Comparison of ENCODE assay signal across 26 cellular contexts in the genomic region with DNA sequence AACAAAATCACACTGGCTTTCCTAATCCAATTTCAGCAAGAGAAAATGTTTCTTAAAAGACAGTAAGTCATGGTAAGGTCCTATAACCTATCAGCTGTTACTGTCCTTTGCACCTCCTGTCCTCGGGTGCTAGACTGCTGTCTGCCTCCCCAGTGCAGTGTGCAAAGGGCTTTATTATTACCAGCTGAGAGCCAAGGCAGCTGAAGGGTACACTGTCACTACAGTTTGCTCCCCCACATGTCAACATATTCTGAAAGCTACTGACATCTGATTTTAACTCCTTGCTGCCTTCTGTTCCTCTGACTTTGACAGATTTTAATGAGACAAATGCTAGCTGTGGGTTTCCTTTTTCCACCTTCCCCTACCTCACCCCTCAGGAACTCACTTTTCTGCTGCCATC.
DNase-seq lines count a peak whose midpoint lies in the region; ATAC-seq and TF ChIP-seq lines count a peak whose summit lies in the region.
"Had no signal": no experiment of that assay in that cellular context is flagged by ENCODE, and none has a peak within 500 bp of the region (broad histone marks: within the 10 kb centered on the region; RNA-seq: fewer than 3 reads in every experiment).

No MANE protein-coding gene starts in this region.

- no peaks in the 10 kb centered on the region for H3K4me1 Mint-ChIP-seq in H9
- peaks cover 7 to 22% (median 12%) of the 10 kb centered on the region in 4 donors for H3K4me1 Mint-ChIP-seq in CD4-positive, alpha-beta memory T cell

- no peaks in the 10 kb centered on the region for H3K36me3 ChIP-seq in Loucy (ENCODE audit: insufficient read depth, low read length)
- no peaks in the 10 kb centered on the region for H3K36me3 ChIP-seq in hepatocyte (replicated peaks; ENCODE audit: insufficient read depth, low read depth)
- no peaks in the 10 kb centered on the region for H3K36me3 ChIP-seq in neural cell (ENCODE audit: insufficient read depth, low read length)
- H3K36me3 ChIP-seq in effector memory CD4-positive, alpha-beta T cell (ENCODE audit: control insufficient read depth, insufficient read depth, low read length), result no peaks in the 10 kb centered on the region
- H3K36me3 ChIP-seq in CD4-positive, alpha-beta memory T cell (ENCODE audit: insufficient read depth, low read length), result no peaks in the 10 kb centered on the region
- H3K36me3 ChIP-seq: SJCRH30 had no signal

- H3K36me3 Mint-ChIP-seq in H9 (ENCODE audit: insufficient read depth in 1 of 3, low read depth in 3 of 3), result peaks cover 0 to 5% (median 0%) of the 10 kb centered on the region in 3 experiments; a peak in 2 of 7 replicates
- H3K36me3 Mint-ChIP-seq in CD4-positive, alpha-beta memory T cell, result no peaks in the 10 kb centered on the region
- H3K36me3 Mint-ChIP-seq: CD8-positive, alpha-beta T cell had no signal

- H2BK120ac ChIP-seq in H9 (ENCODE audit: low read depth, low read length, poor library complexity, severe bottlenecking), result no peak overlapping the region

- H2AK5ac ChIP-seq in H9 (ENCODE audit: insufficient read length, low read length), result no peak overlapping the region

- intact Hi-C loops in CD4-positive, alpha-beta memory T cell (cut with micrococcal nuclease), result no loop called here

- H3F3A ChIP-seq in Loucy (ENCODE audit: low read depth) (no peaks in the 10 kb centered on the region), neural cell (ENCODE audit: insufficient read depth, low read length, poor library complexity, severe bottlenecking) (no peaks in the 10 kb centered on the region)

- H3K27ac Mint-ChIP-seq in H9, result no peak overlapping the region
- no peak overlapping the region for H3K27ac Mint-ChIP-seq in CD4-positive, alpha-beta memory T cell
- H3K27ac Mint-ChIP-seq: CD8-positive, alpha-beta T cell had no signal

- H3K14ac ChIP-seq in H9 (ENCODE audit: insufficient read depth, low read length), result no peak overlapping the region

- no peak overlapping the region for H3K4ac ChIP-seq in H9 (ENCODE audit: low read depth, low read length)

- no peak overlapping the region for H2BK12ac ChIP-seq in H9 (ENCODE audit: insufficient read length, low read depth, low read length)

- no CpG with 5 or more reads among the region's 1 CpG for WGBS in H9 (ENCODE audit: extremely low coverage, insufficient read length, low lambda C conversion rate)
- 29% methylated on average over 1 of the region's 1 CpG for WGBS in hepatocyte (ENCODE audit: low lambda C conversion rate, missing lambda C conversion rate)

- POLR2A ChIA-PET in CD4-positive, alpha-beta memory T cell (lab: Charles Lee; ENCODE audit: partially characterized antibody), result no interaction called here

- H3K4me3 ChIP-seq in Loucy (ENCODE audit: low read length, poor library complexity, severe bottlenecking) (no peak overlapping the region), hepatocyte (no peak overlapping the region), neural cell (ENCODE audit: low read length) (peak overlapping the region; percentile 31)
- H3K4me3 ChIP-seq in effector memory CD4-positive, alpha-beta T cell (ENCODE audit: insufficient read depth, low read depth, low read length, poor library complexity, severe bottlenecking), result no peak overlapping the region
- no peak overlapping the region for H3K4me3 ChIP-seq in CD4-positive, alpha-beta memory T cell (ENCODE audit: low read length in 2 of 2)
- H3K4me3 ChIP-seq: PC-9, SJCRH30 had no signal

- H3K4me3 Mint-ChIP-seq in H9, result no peak overlapping the region
- no peak overlapping the region for H3K4me3 Mint-ChIP-seq in CD4-positive, alpha-beta memory T cell
- H3K4me3 Mint-ChIP-seq: CD8-positive, alpha-beta T cell had no signal

- H3K56ac ChIP-seq in H9 (ENCODE audit: insufficient read length, low read depth, low read length), result no peak overlapping the region

- H4K20me1 ChIP-seq in H9 (ENCODE audit: control insufficient read depth, insufficient read depth, insufficient read length), result no peaks in the 10 kb centered on the region
- H4K20me1 ChIP-seq in Loucy (ENCODE audit: insufficient read depth, low read length, poor library complexity, severe bottlenecking), result no peaks in the 10 kb centered on the region
- no peaks in the 10 kb centered on the region for H4K20me1 ChIP-seq in hepatocyte (ENCODE audit: insufficient read depth, poor library complexity, severe bottlenecking)
- no peaks in the 10 kb centered on the region for H4K20me1 ChIP-seq in neural cell (ENCODE audit: insufficient read depth)

- CTCF ChIA-PET in CD4-positive, alpha-beta memory T cell (lab: Charles Lee; ENCODE audit: partially characterized antibody), result no interaction called here

- H3K18ac ChIP-seq in H9 (ENCODE audit: insufficient read length, low read depth, low read length), result no peak overlapping the region

- no peak overlapping the region for H4K91ac ChIP-seq in H9 (ENCODE audit: insufficient read length, low read depth, low read length)

- H3K27me3 Mint-ChIP-seq in H9 (ENCODE audit: low read depth), result no peaks in the 10 kb centered on the region
- peaks cover 4 to 5% of the 10 kb centered on the region in 2 donors for H3K27me3 Mint-ChIP-seq in CD4-positive, alpha-beta memory T cell

- DNase-seq in H9 (no peak), hepatocyte (ENCODE audit: low spot score) (no peak)
- no peak for DNase-seq in effector memory CD4-positive, alpha-beta T cell
- no peak for DNase-seq in CD4-positive, alpha-beta memory T cell
- DNase-seq: C1 segment of cervical spinal cord; Caco-2; CD8-positive, alpha-beta T cell; DMS153; GOT3; HCEC 1CT; Karpas-422; NCI-H1105 treated with DMSO at 0.1 percent for 48 hours; NCI-H146; NCI-H1930; NCI-H2107; NCI-H446; NCI-H524 treated with DMSO at 0.1 percent for 48 hours; NCI-H774; PC-9 had no signal

- TF ChIP-seq RAD21 in neural cell (conservative IDR thresholded peaks at IDR 0.05), result no peak

- no peak overlapping the region for H2BK15ac ChIP-seq in H9 (ENCODE audit: low read depth, low read length)

- H3K4me2 ChIP-seq in H9 (ENCODE audit: insufficient read depth, insufficient read length, low read length) (no peak overlapping the region), Loucy (ENCODE audit: low read depth, low read length, poor library complexity, severe bottlenecking) (peak overlapping the region; percentile 32), hepatocyte (no peak overlapping the region), neural cell (ENCODE audit: low read length) (no peak overlapping the region)
- H3K4me2 ChIP-seq: PC-9 had no signal

- H3K27ac ChIP-seq in H9 (ENCODE audit: insufficient read length, low read depth, low read length) (no peak overlapping the region), hepatocyte (no peak overlapping the region), neural cell (ENCODE audit: low read length) (peak overlapping the region; percentile 3)
- H3K27ac ChIP-seq in effector memory CD4-positive, alpha-beta T cell (ENCODE audit: insufficient read depth, low read length, poor library complexity, severe bottlenecking), result no peak overlapping the region
- no peak overlapping the region for H3K27ac ChIP-seq in CD4-positive, alpha-beta memory T cell (ENCODE audit: low read depth, low read length)
- H3K27ac ChIP-seq: PC-9, SJCRH30 had no signal

- H3K9me3 ChIP-seq in H9 (ENCODE audit: control insufficient read depth, low read depth, low read length) (no peaks in the 10 kb centered on the region), Loucy (ENCODE audit: insufficient read depth, low read depth, low read length) (no peaks in the 10 kb centered on the region), hepatocyte (ENCODE audit: low read depth) (no peaks in the 10 kb centered on the region), neural cell (ENCODE audit: low read length) (no peaks in the 10 kb centered on the region)
- no peaks in the 10 kb centered on the region for H3K9me3 ChIP-seq in effector memory CD4-positive, alpha-beta T cell (ENCODE audit: control insufficient read depth, low read length)
- H3K9me3 ChIP-seq in CD4-positive, alpha-beta memory T cell (ENCODE audit: control insufficient read depth in 1 of 2, low read length in 2 of 2), result no peaks in the 10 kb centered on the region
- H3K9me3 ChIP-seq: Caco-2, SJCRH30 had no signal

- H3K9me3 Mint-ChIP-seq in H9, result peaks cover 10 to 14% of the 10 kb centered on the region in 2 experiments
- peaks cover 0 to 8% (median 0%) of the 10 kb centered on the region in 8 donors for H3K9me3 Mint-ChIP-seq in CD4-positive, alpha-beta memory T cell
- H3K9me3 Mint-ChIP-seq: CD8-positive, alpha-beta T cell had no signal

- no peak for TF ChIP-seq CTCF in H9 (conservative IDR thresholded peaks at IDR 0.05)
- no peak for TF ChIP-seq CTCF in Loucy (conservative IDR thresholded peaks at IDR 0.05; ENCODE audit: low read length)
- TF ChIP-seq CTCF in hepatocyte (IDR thresholded peaks at IDR 0.05; ENCODE audit: poor library complexity), result no peak
- TF ChIP-seq CTCF in neural cell (IDR thresholded peaks at IDR 0.05; ENCODE audit: poor library complexity, severe bottlenecking), result no peak

- no peaks in the 10 kb centered on the region for H3K79me1 ChIP-seq in H9 (ENCODE audit: insufficient read depth, low read depth, low read length, poor library complexity, severe bottlenecking)

- H2BK20ac ChIP-seq in H9 (ENCODE audit: low read depth, low read length, poor library complexity, severe bottlenecking), result no peak overlapping the region

- no peak overlapping the region for H2BK5ac ChIP-seq in H9 (ENCODE audit: insufficient read length, low read length)

- H3K79me2 ChIP-seq in H9 (ENCODE audit: insufficient read depth, low read length) (no peaks in the 10 kb centered on the region), Loucy (ENCODE audit: insufficient read depth, low read length) (no peaks in the 10 kb centered on the region), hepatocyte (no peaks in the 10 kb centered on the region), neural cell (replicated peaks; ENCODE audit: insufficient read depth, low read length) (no peaks in the 10 kb centered on the region)

- no peaks in the 10 kb centered on the region for H3K23me2 ChIP-seq in H9 (ENCODE audit: insufficient read length, low read depth, low read length, poor library complexity, severe bottlenecking)

- H3K9ac ChIP-seq in H9 (ENCODE audit: extremely low read depth, insufficient read length, low read length), result no peak overlapping the region
- H3K9ac ChIP-seq in Loucy (ENCODE audit: low read depth, low read length, poor library complexity, severe bottlenecking), result no peak overlapping the region
- no peak overlapping the region for H3K9ac ChIP-seq in neural cell (ENCODE audit: low read length)

- H2AFZ ChIP-seq in H9 (ENCODE audit: low read length) (peak overlapping the region; percentile 32), Loucy (ENCODE audit: low read length) (no peak overlapping the region), hepatocyte (peak overlapping the region; percentile 7), neural cell (ENCODE audit: low read depth, low read length) (no peak overlapping the region)
- H2AFZ ChIP-seq: PC-9 had no signal

- H3T11ph ChIP-seq in H9 (ENCODE audit: low read length), result no peak overlapping the region

- no peak for ATAC-seq in HG02623 (IDR thresholded peaks at IDR 0.05; ENCODE audit: unreplicated experiment)
- ATAC-seq: CD8-positive, alpha-beta T cell; HepG2; Right ventricle myocardium inferior; SK-N-SH treated with all-trans-retinoic acid at 6 μM for 48 hours had no signal

- no peak overlapping the region for H4K8ac ChIP-seq in H9 (replicated peaks; ENCODE audit: insufficient read length, low read depth, low read length)

- H3K23ac ChIP-seq in H9 (ENCODE audit: insufficient read length, low read depth, low read length), result no peak overlapping the region

- H4K5ac ChIP-seq in H9 (ENCODE audit: insufficient read length, low read depth, low read length), result no peak overlapping the region

- TF ChIP-seq EP300 in neural cell (conservative IDR thresholded peaks at IDR 0.05; ENCODE audit: poor library complexity, severe bottlenecking), result peak; percentile 86

- H3K27me3 ChIP-seq in H9 (ENCODE audit: insufficient read depth, low read length), result no peaks in the 10 kb centered on the region
- peaks cover 9% of the 10 kb centered on the region for H3K27me3 ChIP-seq in Loucy (ENCODE audit: insufficient read depth, low read length, poor library complexity, severe bottlenecking)
- H3K27me3 ChIP-seq in hepatocyte, result no peaks in the 10 kb centered on the region
- no peaks in the 10 kb centered on the region for H3K27me3 ChIP-seq in neural cell (ENCODE audit: insufficient read depth, low read depth, low read length)
- H3K27me3 ChIP-seq in effector memory CD4-positive, alpha-beta T cell (replicated peaks; ENCODE audit: control insufficient read depth, insufficient read depth, low read length, poor library complexity, severe bottlenecking), result no peaks in the 10 kb centered on the region
- H3K27me3 ChIP-seq in CD4-positive, alpha-beta memory T cell (ENCODE audit: insufficient read depth, low read length), result no peaks in the 10 kb centered on the region
- H3K27me3 ChIP-seq: SJCRH30 had no signal

- no peaks in the 10 kb centered on the region for H3K9me2 ChIP-seq in Loucy (replicated peaks; ENCODE audit: low read depth, low read length)
- H3K9me2 ChIP-seq in hepatocyte (replicated peaks; ENCODE audit: insufficient read depth), result no peaks in the 10 kb centered on the region
- H3K9me2 ChIP-seq in neural cell (ENCODE audit: insufficient read depth, low read length), result no peaks in the 10 kb centered on the region

- no peaks in the 10 kb centered on the region for H3K4me1 ChIP-seq in H9 (ENCODE audit: insufficient read depth, low read length)
- H3K4me1 ChIP-seq in Loucy (ENCODE audit: insufficient read depth, low read length, poor library complexity, severe bottlenecking), result peaks cover 11% of the 10 kb centered on the region
- H3K4me1 ChIP-seq in hepatocyte (ENCODE audit: insufficient read depth), result no peaks in the 10 kb centered on the region
- H3K4me1 ChIP-seq in effector memory CD4-positive, alpha-beta T cell (ENCODE audit: control insufficient read depth, insufficient read depth, low read length, poor library complexity, severe bottlenecking), result no peaks in the 10 kb centered on the region
- no peaks in the 10 kb centered on the region for H3K4me1 ChIP-seq in CD4-positive, alpha-beta memory T cell (ENCODE audit: insufficient read depth, low read length)
- H3K4me1 ChIP-seq: Caco-2, SJCRH30 had no signal

Comparison
In these comparisons a context has a peak if more than half of its experiments do, and no peak if none do; other contexts are left out.
1. H2AFZ ChIP-seq: peak in H9 (single experiment) and hepatocyte (single experiment); none in Loucy (single experiment) and neural cell (single experiment).